1 cellular context compared by ENCODE assay signal in genomic region chr16:67278773-67279295, GRCh38.
A peak's percentile ranks its signal among the peaks of the same experiment; 100 is the strongest.
TF ChIP-seq lines count a peak whose summit lies in the region.

No MANE protein-coding gene starts in this region.

TF ChIP-seq in HepG2, 621 proteins besides CTCF, POLR2A, EP300 and RAD21 (continues in another document):
- TF ChIP-seq SRF (IDR thresholded peaks at IDR 0.05; ENCODE audit: low read depth, low read length) = no peak
- TF ChIP-seq THYN1 (CRISPR knock-in tag; IDR thresholded peaks at IDR 0.05; ENCODE audit: borderline replicate concordance, low read depth) = no peak
- TF ChIP-seq, protein P1, sequence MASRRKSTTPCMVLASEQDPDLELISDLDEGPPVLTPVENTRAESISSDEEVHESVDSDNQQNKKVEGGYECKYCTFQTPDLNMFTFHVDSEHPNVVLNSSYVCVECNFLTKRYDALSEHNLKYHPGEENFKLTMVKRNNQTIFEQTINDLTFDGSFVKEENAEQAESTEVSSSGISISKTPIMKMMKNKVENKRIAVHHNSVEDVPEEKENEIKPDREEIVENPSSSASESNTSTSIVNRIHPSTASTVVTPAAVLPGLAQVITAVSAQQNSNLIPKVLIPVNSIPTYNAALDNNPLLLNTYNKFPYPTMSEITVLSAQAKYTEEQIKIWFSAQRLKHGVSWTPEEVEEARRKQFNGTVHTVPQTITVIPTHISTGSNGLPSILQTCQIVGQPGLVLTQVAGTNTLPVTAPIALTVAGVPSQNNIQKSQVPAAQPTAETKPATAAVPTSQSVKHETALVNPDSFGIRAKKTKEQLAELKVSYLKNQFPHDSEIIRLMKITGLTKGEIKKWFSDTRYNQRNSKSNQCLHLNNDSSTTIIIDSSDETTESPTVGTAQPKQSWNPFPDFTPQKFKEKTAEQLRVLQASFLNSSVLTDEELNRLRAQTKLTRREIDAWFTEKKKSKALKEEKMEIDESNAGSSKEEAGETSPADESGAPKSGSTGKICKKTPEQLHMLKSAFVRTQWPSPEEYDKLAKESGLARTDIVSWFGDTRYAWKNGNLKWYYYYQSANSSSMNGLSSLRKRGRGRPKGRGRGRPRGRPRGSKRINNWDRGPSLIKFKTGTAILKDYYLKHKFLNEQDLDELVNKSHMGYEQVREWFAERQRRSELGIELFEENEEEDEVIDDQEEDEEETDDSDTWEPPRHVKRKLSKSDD (CRISPR knock-in tag; IDR thresholded peaks at IDR 0.05; ENCODE audit: low read depth) = no peak
- TF ChIP-seq SRY (CRISPR knock-in tag; IDR thresholded peaks at IDR 0.05) = no peak; the same call in 1 of the 2 replicates
- peak; percentile 57; the same call in 1 of the 2 replicates for TF ChIP-seq ZFP90 (CRISPR knock-in tag; IDR thresholded peaks at IDR 0.05; ENCODE audit: borderline replicate concordance)
- TF ChIP-seq ZNF552 (CRISPR knock-in tag; IDR thresholded peaks at IDR 0.05; ENCODE audit: borderline replicate concordance) = peak; percentile 74; the same call in 1 of the 2 replicates
- TF ChIP-seq ZNF180 (CRISPR knock-in tag; IDR thresholded peaks at IDR 0.05; ENCODE audit: borderline replicate concordance, low read depth) = no peak
- no peak for TF ChIP-seq GMEB1 (CRISPR knock-in tag; IDR thresholded peaks at IDR 0.05; ENCODE audit: borderline replicate concordance)
- TF ChIP-seq NFE2 (CRISPR knock-in tag; IDR thresholded peaks at IDR 0.05) = no peak
- TF ChIP-seq CBFB (CRISPR knock-in tag; IDR thresholded peaks at IDR 0.05) = no peak; the same call in 1 of the 2 replicates
- TF ChIP-seq ZNF282 (IDR thresholded peaks at IDR 0.05; ENCODE audit: partially characterized antibody) = no peak
- TF ChIP-seq ZNF10 (CRISPR knock-in tag; IDR thresholded peaks at IDR 0.05; ENCODE audit: borderline replicate concordance, low read depth) = no peak
- TF ChIP-seq, protein P2, sequence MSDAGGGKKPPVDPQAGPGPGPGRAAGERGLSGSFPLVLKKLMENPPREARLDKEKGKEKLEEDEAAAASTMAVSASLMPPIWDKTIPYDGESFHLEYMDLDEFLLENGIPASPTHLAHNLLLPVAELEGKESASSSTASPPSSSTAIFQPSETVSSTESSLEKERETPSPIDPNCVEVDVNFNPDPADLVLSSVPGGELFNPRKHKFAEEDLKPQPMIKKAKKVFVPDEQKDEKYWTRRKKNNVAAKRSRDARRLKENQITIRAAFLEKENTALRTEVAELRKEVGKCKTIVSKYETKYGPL (CRISPR knock-in tag; IDR thresholded peaks at IDR 0.05) = no peak
- no peak; the same call in 1 of the 2 replicates for TF ChIP-seq ZNF576 (CRISPR knock-in tag; IDR thresholded peaks at IDR 0.05)
- no peak for TF ChIP-seq STAT5B (CRISPR knock-in tag; IDR thresholded peaks at IDR 0.05)
- no peak for TF ChIP-seq E2F1 (CRISPR knock-in tag; IDR thresholded peaks at IDR 0.05)
- no peak; the same call in 1 of the 2 replicates for TF ChIP-seq KLF11 (CRISPR knock-in tag; IDR thresholded peaks at IDR 0.05)
- no peak for TF ChIP-seq HOXA9 (CRISPR knock-in tag; IDR thresholded peaks at IDR 0.05; ENCODE audit: borderline replicate concordance)
- no peak for TF ChIP-seq MLLT10 (CRISPR knock-in tag; IDR thresholded peaks at IDR 0.05)
- 0 out of 2 replicates have a peak, but pooled peaks have one; percentile 3 for TF ChIP-seq ZMYM3 (CRISPR knock-in tag; IDR thresholded peaks at IDR 0.05)
- peak; percentile 63; the same call in 1 of the 2 replicates for TF ChIP-seq ZNF557 (CRISPR knock-in tag; IDR thresholded peaks at IDR 0.05)
- TF ChIP-seq ZNF382 (CRISPR knock-in tag; IDR thresholded peaks at IDR 0.05; ENCODE audit: borderline replicate concordance) = no peak
- TF ChIP-seq SOX13 (IDR thresholded peaks at IDR 0.05) = no peak
- TF ChIP-seq SOX13 (CRISPR knock-in tag; conservative IDR thresholded peaks at IDR 0.05 in 1 of 2, IDR thresholded peaks at IDR 0.05 in 1 of 2) = peak in 1 of 2 experiments; percentile 21; a peak in 1 of 4 replicates
- TF ChIP-seq SMC3 (IDR thresholded peaks at IDR 0.05; ENCODE audit: low read length) = no peak
- peak; percentile 19; the same call in 1 of the 2 replicates for TF ChIP-seq MED1 (CRISPR knock-in tag; IDR thresholded peaks at IDR 0.05)
- no peak for TF ChIP-seq ATM (IDR thresholded peaks at IDR 0.05; ENCODE audit: borderline replicate concordance)
- no peak for TF ChIP-seq EZH2 (conservative IDR thresholded peaks at IDR 0.05; ENCODE audit: low read depth, low read length)
- TF ChIP-seq ZNF619 (CRISPR knock-in tag; IDR thresholded peaks at IDR 0.05) = peak; percentile 76; the same call in 1 of the 2 replicates
- TF ChIP-seq TSC22D2 (CRISPR knock-in tag; IDR thresholded peaks at IDR 0.05; ENCODE audit: borderline replicate concordance) = 0 out of 2 replicates have a peak, but pooled peaks have one; percentile 34
- TF ChIP-seq PREB (CRISPR knock-in tag; IDR thresholded peaks at IDR 0.05) = no peak; the same call in 1 of the 2 replicates
- no peak for TF ChIP-seq GTF3A (CRISPR knock-in tag; conservative IDR thresholded peaks at IDR 0.05)
- no peak for TF ChIP-seq FIP1L1 (IDR thresholded peaks at IDR 0.05; ENCODE audit: borderline replicate concordance, insufficient read depth, low read depth, low read length)
- TF ChIP-seq HES4 (CRISPR knock-in tag; IDR thresholded peaks at IDR 0.05; ENCODE audit: borderline replicate concordance) = no peak; the same call in 1 of the 2 replicates
- no peak for TF ChIP-seq POGK (CRISPR knock-in tag; conservative IDR thresholded peaks at IDR 0.05)
- TF ChIP-seq TP53 (CRISPR knock-in tag; conservative IDR thresholded peaks at IDR 0.05) = no peak
- peak; percentile 32; the same call in 1 of the 2 replicates for TF ChIP-seq HOXA5 (CRISPR knock-in tag; IDR thresholded peaks at IDR 0.05)
- TF ChIP-seq AKNA (CRISPR knock-in tag; IDR thresholded peaks at IDR 0.05; ENCODE audit: borderline replicate concordance) = 0 out of 2 replicates have a peak, but pooled peaks have one; percentile 56
- no peak for TF ChIP-seq NFYC (CRISPR knock-in tag; IDR thresholded peaks at IDR 0.05)
- TF ChIP-seq, protein P3, sequence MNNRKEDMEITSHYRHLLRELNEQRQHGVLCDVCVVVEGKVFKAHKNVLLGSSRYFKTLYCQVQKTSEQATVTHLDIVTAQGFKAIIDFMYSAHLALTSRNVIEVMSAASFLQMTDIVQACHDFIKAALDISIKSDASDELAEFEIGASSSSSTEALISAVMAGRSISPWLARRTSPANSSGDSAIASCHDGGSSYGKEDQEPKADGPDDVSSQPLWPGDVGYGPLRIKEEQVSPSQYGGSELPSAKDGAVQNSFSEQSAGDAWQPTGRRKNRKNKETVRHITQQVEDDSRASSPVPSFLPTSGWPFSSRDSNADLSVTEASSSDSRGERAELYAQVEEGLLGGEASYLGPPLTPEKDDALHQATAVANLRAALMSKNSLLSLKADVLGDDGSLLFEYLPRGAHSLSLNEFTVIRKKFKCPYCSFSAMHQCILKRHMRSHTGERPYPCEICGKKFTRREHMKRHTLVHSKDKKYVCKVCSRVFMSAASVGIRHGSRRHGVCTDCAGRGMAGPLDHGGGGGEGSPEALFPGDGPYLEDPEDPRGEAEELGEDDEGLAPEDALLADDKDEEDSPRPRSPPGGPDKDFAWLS (CRISPR knock-in tag; IDR thresholded peaks at IDR 0.05; ENCODE audit: borderline replicate concordance) = no peak
- TF ChIP-seq BHLHE40 (IDR thresholded peaks at IDR 0.05; ENCODE audit: low read length) = no peak
- TF ChIP-seq, protein P4, sequence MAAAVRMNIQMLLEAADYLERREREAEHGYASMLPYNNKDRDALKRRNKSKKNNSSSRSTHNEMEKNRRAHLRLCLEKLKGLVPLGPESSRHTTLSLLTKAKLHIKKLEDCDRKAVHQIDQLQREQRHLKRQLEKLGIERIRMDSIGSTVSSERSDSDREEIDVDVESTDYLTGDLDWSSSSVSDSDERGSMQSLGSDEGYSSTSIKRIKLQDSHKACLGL (CRISPR knock-in tag; IDR thresholded peaks at IDR 0.05) = no peak; the same call in 1 of the 2 replicates
- no peak for TF ChIP-seq ZNF20 (CRISPR knock-in tag; IDR thresholded peaks at IDR 0.05)
- TF ChIP-seq, protein P5, sequence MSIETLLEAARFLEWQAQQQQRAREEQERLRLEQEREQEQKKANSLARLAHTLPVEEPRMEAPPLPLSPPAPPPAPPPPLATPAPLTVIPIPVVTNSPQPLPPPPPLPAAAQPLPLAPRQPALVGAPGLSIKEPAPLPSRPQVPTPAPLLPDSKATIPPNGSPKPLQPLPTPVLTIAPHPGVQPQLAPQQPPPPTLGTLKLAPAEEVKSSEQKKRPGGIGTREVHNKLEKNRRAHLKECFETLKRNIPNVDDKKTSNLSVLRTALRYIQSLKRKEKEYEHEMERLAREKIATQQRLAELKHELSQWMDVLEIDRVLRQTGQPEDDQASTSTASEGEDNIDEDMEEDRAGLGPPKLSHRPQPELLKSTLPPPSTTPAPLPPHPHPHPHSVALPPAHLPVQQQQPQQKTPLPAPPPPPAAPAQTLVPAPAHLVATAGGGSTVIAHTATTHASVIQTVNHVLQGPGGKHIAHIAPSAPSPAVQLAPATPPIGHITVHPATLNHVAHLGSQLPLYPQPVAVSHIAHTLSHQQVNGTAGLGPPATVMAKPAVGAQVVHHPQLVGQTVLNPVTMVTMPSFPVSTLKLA (IDR thresholded peaks at IDR 0.05) = no peak
- TF ChIP-seq IRF2 (CRISPR knock-in tag; IDR thresholded peaks at IDR 0.05) = no peak
- no peak for TF ChIP-seq REPIN1 (CRISPR knock-in tag; IDR thresholded peaks at IDR 0.05; ENCODE audit: borderline replicate concordance, low read depth)
- no peak for TF ChIP-seq RFX5 (IDR thresholded peaks at IDR 0.05; ENCODE audit: low read depth, low read length)
